ENCODE assay signal across 10 cellular contexts in genomic region chr14:74946659-74947281, GRCh38. TPM values are rescaled to one million over a fixed set of nuclear protein-coding genes. Genes with fewer than 3 reads are reported as not detected.
DNase-seq lines count a peak whose midpoint lies in the region; ATAC-seq and TF ChIP-seq lines count a peak whose summit lies in the region.
"Had no signal": no experiment of that assay in that cellular context is flagged by ENCODE, and none has a peak within 500 bp of the region (broad histone marks: within the 10 kb centered on the region; RNA-seq: fewer than 3 reads in every experiment).

No MANE protein-coding gene starts in this region.

- H3K36me3 ChIP-seq in esophagus (ENCODE audit: control insufficient read depth in 2 of 2, insufficient read depth in 2 of 2, low read length in 1 of 2): no peaks in the 10 kb centered on the region

- no peak for ATAC-seq in T-cell (replicated peaks in 1 of 4)
- ATAC-seq in GM18867 (IDR thresholded peaks at IDR 0.05; ENCODE audit: unreplicated experiment): no peak

- H3K27ac Mint-ChIP-seq in CD14-positive monocyte (no peak overlapping the region), osteocyte (ENCODE audit: unreplicated experiment) (no peak overlapping the region), T-cell (no peak overlapping the region)

- TF ChIP-seq CTCF in CD14-positive monocyte (IDR thresholded peaks at IDR 0.05) (peak; percentile 69), RWPE1 (conservative IDR thresholded peaks at IDR 0.05; ENCODE audit: low read depth) (peak; percentile 34), osteocyte (IDR thresholded peaks at IDR 0.05) (peak; percentile 19)

- H3K4me3 Mint-ChIP-seq in CD14-positive monocyte (no peak overlapping the region), osteocyte (ENCODE audit: unreplicated experiment) (no peak overlapping the region), T-cell (no peak overlapping the region)
- H3K4me3 Mint-ChIP-seq: activated T-cell treated with anti-CD3 and anti-CD28 coated beads, Interleukin-2, amount 50 U/mL, for 4 hours had no signal

- POLR2A ChIA-PET in RWPE1 (lab: Yijun Ruan, JAX; ENCODE audit: low non-redundant PET) (no interaction called here), T-cell (lab: Charles Lee) (interaction anchor here in 1 of 2 donors (0.6 kb wide), 1 partner anchor 57 kb away, joined by 4 read pairs; no protein-coding TSS in a partner anchor)

- no peaks in the 10 kb centered on the region for H3K9me3 Mint-ChIP-seq in CD14-positive monocyte
- H3K9me3 Mint-ChIP-seq in osteocyte (ENCODE audit: unreplicated experiment): no peaks in the 10 kb centered on the region
- no peaks in the 10 kb centered on the region for H3K9me3 Mint-ChIP-seq in T-cell
- H3K9me3 Mint-ChIP-seq: activated T-cell treated with anti-CD3 and anti-CD28 coated beads, Interleukin-2, amount 50 U/mL, for 4 hours; immature natural killer cell had no signal

- no peaks in the 10 kb centered on the region for H3K9me3 ChIP-seq in esophagus (ENCODE audit: control insufficient read depth in 2 of 2, insufficient read depth in 1 of 2, low read depth in 1 of 2, low read length in 1 of 2)

- H3K27me3 Mint-ChIP-seq in CD14-positive monocyte (ENCODE audit: low read depth in 3 of 3): peaks cover 5 to 11% (median 5%) of the 10 kb centered on the region in 3 donors
- peaks cover 2% of the 10 kb centered on the region for H3K27me3 Mint-ChIP-seq in osteocyte (ENCODE audit: unreplicated experiment)
- peaks cover 2 to 5% of the 10 kb centered on the region in 2 donors for H3K27me3 Mint-ChIP-seq in T-cell

- H3K27ac ChIP-seq in RWPE1 (peak overlapping the region; percentile 74), esophagus (ENCODE audit: low read depth in 2 of 2, low read length in 1 of 2) (peak overlapping the region; percentile 5 to 26)

- DNase-seq in CD14-positive monocyte (ENCODE audit: low spot score): no peak
- DNase-seq in RWPE1 (ENCODE audit: low spot score): no peak
- DNase-seq in osteocyte (ENCODE audit: extremely low spot score, unreplicated experiment): no peak
- no peak for DNase-seq in T-cell
- DNase-seq in DMS79 treated with DMSO at 0.1 percent for 48 hours (lab: John Stamatoyannopoulos, UW): no peak
- no peak for DNase-seq in NK-92 treated with Interleukin-12 subunit alpha and Interleukin-12 subunit beta, amount 100 ng/mL, for 24 hours (lab: John Stamatoyannopoulos, UW)

- no peaks in the 10 kb centered on the region for H3K27me3 ChIP-seq in esophagus (ENCODE audit: control insufficient read depth in 1 of 2, insufficient read depth in 2 of 2, low read length in 2 of 2)

- no peak overlapping the region for H3K4me3 ChIP-seq in esophagus (ENCODE audit: low read depth in 1 of 2, low read length in 2 of 2)

- H3K4me1 ChIP-seq in esophagus (ENCODE audit: control insufficient read depth in 2 of 2, insufficient read depth in 2 of 2, low read length in 1 of 2): peaks cover 0 to 12% of the 10 kb centered on the region in 2 donors

- H3K4me1 Mint-ChIP-seq in CD14-positive monocyte (peaks cover 25% of the 10 kb centered on the region), osteocyte (ENCODE audit: unreplicated experiment) (peaks cover 8% of the 10 kb centered on the region), T-cell (peaks cover 21 to 27% (median 26%) of the 10 kb centered on the region in 3 donors)

- 19 to 24% methylated on average over 5 of the region's 5 CpGs for WGBS in esophagus, 2 donors

- H3K36me3 Mint-ChIP-seq in CD14-positive monocyte: no peaks in the 10 kb centered on the region
- H3K36me3 Mint-ChIP-seq in osteocyte (ENCODE audit: unreplicated experiment): no peaks in the 10 kb centered on the region
- no peaks in the 10 kb centered on the region for H3K36me3 Mint-ChIP-seq in T-cell
- H3K36me3 Mint-ChIP-seq: immature natural killer cell had no signal

- intact Hi-C loops in CD14-positive monocyte (cut with micrococcal nuclease): loop anchor here in 1 of 2 donors (5.0 to 10.0 kb wide), 2 partner anchors 118 to 141 kb away; partner anchors contain the start of genes ACYP1 and ZC2HC1C

- CTCF ChIA-PET in RWPE1 (lab: Yijun Ruan, JAX) (interaction anchor here (0.7 to 3.3 kb wide), 6 partner anchors 8 to 142 kb away, joined by 3 to 25 read pairs (median 6); partner anchors contain the start of gene PGF), T-cell (lab: Charles Lee) (interaction anchor here in 1 of 2 donors (1.4 kb wide), 1 partner anchor 25 kb away, joined by 6 read pairs; no protein-coding TSS in a partner anchor)

RNA-seq across cellular contexts. Expression of gene PGF, which starts 8.6 kb away (rescaled TPM):
- polyA plus RNA-seq in CD14-positive monocyte (not detected), esophagus (1 to 10 TPM; 2.4 to 2.5 TPM)
- total RNA-seq in osteocyte (3.5 and 3.9 TPM in 2 replicates), T-cell (under 1 TPM in 2 of 5 donors, not detected in 3; 0.09 to 0.29 TPM)

RNA-seq across cellular contexts. Expression of gene RPS6KL1, which starts 23.7 kb away (rescaled TPM):
- polyA plus RNA-seq in CD14-positive monocyte (not detected), esophagus (1 to 10 TPM; 2.8 to 3.0 TPM)
- total RNA-seq in osteocyte (0.65 and 0.97 TPM in 2 replicates), T-cell (10 to 100 TPM in 1 of 5 donors, 1 to 10 TPM in 4; 3.2 to 15.3 (median 6.2) TPM)

RNA-seq across cellular contexts. Expression of gene EIF2B2, which starts 56.0 kb away (rescaled TPM):
- polyA plus RNA-seq in CD14-positive monocyte (10 to 100 TPM; 20.8 to 26.3 TPM), esophagus (10 to 100 TPM; 13.3 to 42.9 TPM)
- total RNA-seq in osteocyte (44.4 and 46.7 TPM in 2 replicates), T-cell (10 to 100 TPM; 19.4 to 31.5 (median 29.2) TPM)

Comparison
In these comparisons a context has a peak if more than half of its experiments do, and no peak if none do; other contexts are left out.
1. CTCF ChIP-seq: peak in every context shown above with its lines; median percentile 69 in CD14-positive monocyte; 34 in RWPE1; 19 in osteocyte.